Comparison of ENCODE assay signal across 1 cellular context in the genomic region with DNA sequence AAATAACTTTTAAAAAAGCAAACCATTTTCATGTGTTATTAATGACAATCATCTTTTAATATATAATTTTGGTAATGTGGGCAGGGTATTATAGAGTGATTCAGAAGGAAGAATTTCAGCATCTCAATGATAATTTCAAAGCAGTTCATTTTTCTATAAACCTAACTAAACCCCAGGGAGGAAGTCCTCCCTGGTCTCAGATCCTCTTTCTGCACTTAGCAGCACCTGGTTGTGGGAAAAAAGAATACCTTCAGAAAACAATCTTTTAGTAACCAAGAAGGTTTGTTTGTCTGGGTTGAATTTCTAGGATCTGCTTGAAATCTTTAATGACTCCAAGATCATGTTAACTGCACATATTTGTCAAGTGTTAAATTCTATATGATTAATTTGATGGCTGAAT.
TF ChIP-seq lines count a peak whose summit lies in the region.

No MANE protein-coding gene starts in this region.

TF ChIP-seq in GM12891, 5 proteins besides CTCF, POLR2A, EP300 and RAD21:
- TF ChIP-seq SPI1 (IDR thresholded peaks at IDR 0.05; ENCODE audit: low read depth, low read length) (peak; percentile 85), POU2F2 (IDR thresholded peaks at IDR 0.05; ENCODE audit: low read depth, low read length) (no peak)
